Comparison of ENCODE assay signal across 1 cellular context in genomic region chr10:47454294-47455058, GRCh38.
TF ChIP-seq lines count a peak whose summit lies in the region.

No MANE protein-coding gene starts in this region.

TF ChIP-seq in HEK293T, 16 proteins besides CTCF, POLR2A, EP300 and RAD21:
- TF ChIP-seq NFRKB (IDR thresholded peaks at IDR 0.05) (no peak), ZNF384 (IDR thresholded peaks at IDR 0.05) (no peak), CTBP1 (IDR thresholded peaks at IDR 0.05; ENCODE audit: borderline replicate concordance) (no peak), L3MBTL2 (conservative IDR thresholded peaks at IDR 0.05) (no peak), ARNT (IDR thresholded peaks at IDR 0.05) (no peak), SP1 (IDR thresholded peaks at IDR 0.05) (no peak), FOXM1 (IDR thresholded peaks at IDR 0.05; ENCODE audit: borderline replicate concordance) (no peak), ELF4 (IDR thresholded peaks at IDR 0.05) (no peak), TARDBP (IDR thresholded peaks at IDR 0.05) (no peak), BHLHE40 (IDR thresholded peaks at IDR 0.05; ENCODE audit: borderline replicate concordance) (no peak), FOXA1 (IDR thresholded peaks at IDR 0.05) (no peak)
TF ChIP-seq in HEK293T: peak in this region for 0.
